ENCODE assay signal across 11 cellular contexts in the genomic region with DNA sequence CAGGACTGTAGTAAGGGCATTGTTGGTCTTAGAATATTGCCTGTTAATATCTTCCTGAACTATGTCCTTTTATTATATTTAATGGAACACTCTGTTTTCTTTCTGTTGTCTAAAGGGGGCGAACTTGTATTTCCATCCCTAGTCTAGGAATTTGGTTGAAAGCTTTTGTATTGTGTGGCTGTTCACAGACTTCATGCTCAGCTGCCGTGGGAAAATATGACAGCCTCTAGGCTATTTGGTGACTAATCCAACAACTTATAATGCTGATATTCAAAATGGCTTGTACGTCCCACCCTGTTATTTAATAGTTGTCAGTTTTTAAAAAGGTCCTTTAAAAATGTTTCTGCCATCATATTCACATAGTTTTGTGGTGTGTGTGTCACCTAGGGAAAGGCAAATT.
DNase-seq lines count a peak whose midpoint lies in the region; ATAC-seq and TF ChIP-seq lines count a peak whose summit lies in the region.
"Had no signal": no experiment of that assay in that cellular context is flagged by ENCODE, and none has a peak within 500 bp of the region (broad histone marks: within the 10 kb centered on the region; RNA-seq: fewer than 3 reads in every experiment).

No MANE protein-coding gene starts in this region.

- no peak overlapping the region for H3K27ac ChIP-seq in WERI-Rb-1

- no peak overlapping the region for H3K4me2 ChIP-seq in Loucy (ENCODE audit: low read depth, low read length, poor library complexity, severe bottlenecking)

- TF ChIP-seq CTCF in Loucy (conservative IDR thresholded peaks at IDR 0.05; ENCODE audit: low read length) (peak; percentile 47), WERI-Rb-1 (IDR thresholded peaks at IDR 0.05; ENCODE audit: low read depth, low read length) (no peak)

- H3K9me3 ChIP-seq in Loucy (ENCODE audit: insufficient read depth, low read depth, low read length) (no peaks in the 10 kb centered on the region), WERI-Rb-1 (ENCODE audit: severe bottlenecking) (no peaks in the 10 kb centered on the region)

- H3K27me3 ChIP-seq in Loucy (ENCODE audit: insufficient read depth, low read length, poor library complexity, severe bottlenecking) (no peaks in the 10 kb centered on the region), WERI-Rb-1 (ENCODE audit: insufficient read depth, low read depth, severe bottlenecking) (no peaks in the 10 kb centered on the region)

- H3K9ac ChIP-seq in Loucy (ENCODE audit: low read depth, low read length, poor library complexity, severe bottlenecking) = no peak overlapping the region

- no peak for ATAC-seq in GM19035 (IDR thresholded peaks at IDR 0.05; ENCODE audit: unreplicated experiment)

- H4K20me1 ChIP-seq in Loucy (ENCODE audit: insufficient read depth, low read length, poor library complexity, severe bottlenecking) = no peaks in the 10 kb centered on the region

- H3K36me3 ChIP-seq in Loucy (ENCODE audit: insufficient read depth, low read length) = peaks cover 6% of the 10 kb centered on the region; the same call in 1 of the 2 replicates
- H3K36me3 ChIP-seq in WERI-Rb-1 = peaks cover 53% of the 10 kb centered on the region

- no peak overlapping the region for H3K4me3 ChIP-seq in Loucy (ENCODE audit: low read length, poor library complexity, severe bottlenecking)
- H3K4me3 ChIP-seq in WERI-Rb-1 (ENCODE audit: low read depth, low read length) = no peak overlapping the region

- no peaks in the 10 kb centered on the region for H3K9me2 ChIP-seq in Loucy (replicated peaks; ENCODE audit: low read depth, low read length)

- DNase-seq in AG08396 (ENCODE audit: low spot score) (peak; percentile 29), dermis blood vessel endothelial cell (peak; percentile 94), lung microvascular endothelial cell (ENCODE audit: low read depth in 2 of 2) (peak; percentile 93 to 94), WERI-Rb-1 (no peak), amygdala (lab: John Stamatoyannopoulos, UW) (no peak), germinal center (ENCODE audit: low spot score) (no peak)
- DNase-seq: activated CD4-positive, alpha-beta memory T cell treated with anti-CD3 and anti-CD28 coated beads, Interleukin-2, amount 10 ng/mL, durations not matched to agents 7 days and 5 days; head of caudate nucleus; NCI-H146 had no signal

- H3K4me1 ChIP-seq in Loucy (ENCODE audit: insufficient read depth, low read length, poor library complexity, severe bottlenecking) = peaks cover 40% of the 10 kb centered on the region

- peaks cover 55% of the 10 kb centered on the region for H3K79me2 ChIP-seq in Loucy (ENCODE audit: insufficient read depth, low read length)

- H2AFZ ChIP-seq in Loucy (ENCODE audit: low read length) = no peak overlapping the region

- peaks cover 2% of the 10 kb centered on the region; the same call in 1 of the 2 replicates for H3F3A ChIP-seq in Loucy (ENCODE audit: low read depth)

Comparison
In these comparisons a context has a peak if more than half of its experiments do, and no peak if none do; other contexts are left out.
1. DNase-seq: peak in AG08396 (single experiment), dermis blood vessel endothelial cell (single experiment) and lung microvascular endothelial cell (2 of 2); none in WERI-Rb-1 (single experiment), amygdala (0 of 56) and germinal center (single experiment).